Comparison of ENCODE assay signal across 22 cellular contexts in the genomic region with DNA sequence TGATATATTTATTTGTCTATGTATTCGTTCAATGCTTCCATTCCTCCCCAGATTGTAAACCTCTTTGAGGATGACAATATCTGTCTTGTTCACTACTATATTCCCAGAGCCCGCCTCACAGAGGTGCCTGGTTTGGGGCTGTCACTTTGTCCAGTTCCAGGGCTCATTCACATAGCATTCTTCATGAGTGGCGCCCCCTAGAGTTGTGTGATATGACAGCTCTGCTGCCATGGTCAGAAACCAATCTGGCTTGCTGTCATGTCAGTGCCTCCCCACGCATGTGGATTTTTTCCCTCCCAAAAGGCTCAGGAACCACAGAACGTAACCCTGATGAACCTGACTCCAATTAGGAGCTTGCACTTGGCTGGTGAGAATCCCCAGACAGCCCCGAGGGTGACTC.
DNase-seq lines count a peak whose midpoint lies in the region; ATAC-seq, FAIRE-seq and TF ChIP-seq lines count a peak whose summit lies in the region.
"Had no signal": no experiment of that assay in that cellular context is flagged by ENCODE, and none has a peak within 500 bp of the region (broad histone marks: within the 10 kb centered on the region; RNA-seq: fewer than 3 reads in every experiment).

No MANE protein-coding gene starts in this region.

- intact Hi-C loops in sciatic nerve (cut with DNase I): no loop called here

- H3K27me3 ChIP-seq in DOHH2 (ENCODE audit: control insufficient read depth, low read length) (peaks cover 10% of the 10 kb centered on the region; the same call in 1 of the 2 replicates), H1 (replicated peaks in 1 of 4; ENCODE audit: control insufficient read depth in 3 of 4, extremely low read depth in 1 of 4, insufficient read depth in 3 of 4, low read length in 3 of 4) (0 out of 7 replicates have a peak, but pooled peaks cover 0 to 3% (median 0%) of the 10 kb centered on the region in 4 experiments)
- H3K27me3 ChIP-seq: cardiac muscle cell, sigmoid colon, vagina had no signal

- no peak for TF ChIP-seq POLR2A in A549 (IDR thresholded peaks at IDR 0.05; ENCODE audit: low read length)
- TF ChIP-seq POLR2A in NB4 (IDR thresholded peaks at IDR 0.05; ENCODE audit: extremely low read depth, insufficient read length): no peak
- no peak for TF ChIP-seq POLR2A in H1 (IDR thresholded peaks at IDR 0.05; ENCODE audit: control extremely low read depth in 1 of 2, low read depth in 2 of 2, low read length in 2 of 2)

- H3K14ac ChIP-seq in H1 (ENCODE audit: insufficient read length): no peak overlapping the region

- H2AK5ac ChIP-seq in H1 (ENCODE audit: low read depth, low read length): no peak overlapping the region

- H4K91ac ChIP-seq in H1 (replicated peaks; ENCODE audit: insufficient read length, low read length): no peak overlapping the region

- 36% methylated on average over 6 of the region's 6 CpGs for WGBS in A549 (ENCODE audit: missing lambda C conversion rate)
- WGBS in H1 (ENCODE audit: extremely low coverage in 1 of 2, insufficient coverage in 1 of 2, insufficient read length in 1 of 2, insufficient replicate concordance in 2 of 2, low coverage in 1 of 2, low lambda C conversion rate in 2 of 2, missing lambda C conversion rate in 1 of 2), 2 experiments: 71% methylated on average over 6 of the region's 6 CpGs; no CpG with 5 or more reads in 1 of the 2 experiments

- H3K9me3 ChIP-seq in A549 (no peaks in the 10 kb centered on the region; the same call in 2 of the 3 replicates), DOHH2 (ENCODE audit: control insufficient read depth, insufficient read depth, low read length) (no peaks in the 10 kb centered on the region), H1 (ENCODE audit: insufficient read depth in 2 of 2, low read depth in 1 of 2, low read length in 1 of 2) (no peaks in the 10 kb centered on the region)
- H3K9me3 ChIP-seq: heart right ventricle, sigmoid colon, suprapubic skin, vagina had no signal

- H2BK120ac ChIP-seq in H1 (replicated peaks; ENCODE audit: low read depth, low read length): no peak overlapping the region

- H4K8ac ChIP-seq in H1 (ENCODE audit: extremely low read depth, insufficient read depth, low read length): no peak overlapping the region; the same call in 1 of the 2 replicates

- no peak for ATAC-seq in A549
- ATAC-seq in sciatic nerve: no peak
- ATAC-seq: heart right ventricle; left colon; natural killer cell treated with Interleukin-12 subunit alpha and Interleukin-12 subunit beta and Interleukin-15 and Interleukin-18, amount 100 ng/mL, for 72 hours; T-cell had no signal

- H4K5ac ChIP-seq in H1 (ENCODE audit: insufficient read length, low read depth, low read length): no peak overlapping the region

- no peak overlapping the region for H3K56ac ChIP-seq in H1 (replicated peaks; ENCODE audit: insufficient read length, low read depth, low read length)

- H3K18ac ChIP-seq in H1 (ENCODE audit: extremely low read depth, low read length): no peak overlapping the region

- H3K79me2 ChIP-seq in DOHH2 (ENCODE audit: control insufficient read depth, low read length) (no peaks in the 10 kb centered on the region), H1 (ENCODE audit: control insufficient read depth in 1 of 2, insufficient read depth in 2 of 2, low read length in 2 of 2) (no peaks in the 10 kb centered on the region)

- TF ChIP-seq EP300 in A549 (IDR thresholded peaks at IDR 0.05) (no peak), H1 (IDR thresholded peaks at IDR 0.05; ENCODE audit: borderline replicate concordance in 1 of 2, low read depth in 2 of 2, low read length in 2 of 2) (no peak)

- no peak for TF ChIP-seq RAD21 in A549 (conservative IDR thresholded peaks at IDR 0.05 in 1 of 2, IDR thresholded peaks at IDR 0.05 in 1 of 2)
- TF ChIP-seq RAD21 in H1 (IDR thresholded peaks at IDR 0.05 in 1 of 2, conservative IDR thresholded peaks at IDR 0.05 in 1 of 2; ENCODE audit: low read depth in 2 of 2, low read length in 2 of 2): peak; percentile 10 to 35; a peak in 2 of 4 replicates

- no peak overlapping the region for H2BK5ac ChIP-seq in H1 (ENCODE audit: low read depth, low read length)

- DNase-seq in A549 (ENCODE audit: low read depth in 1 of 2, low spot score in 1 of 2) (no peak), NB4 (ENCODE audit: low read depth) (no peak), H1 (ENCODE audit: low read depth in 1 of 2, low spot score in 2 of 2) (peak in 1 of 2 experiments; percentile 56), NCI-H1436 (lab: John Stamatoyannopoulos, UW) (no peak), sciatic nerve (ENCODE audit: low spot score) (no peak)
- DNase-seq in effector CD8-positive, alpha-beta T cell (lab: John Stamatoyannopoulos, UW): no peak
- DNase-seq: activated CD4-positive, alpha-beta T cell treated with anti-CD3 and anti-CD28 coated beads for 1 hour; anterior cingulate cortex; CD4-positive, alpha-beta memory T cell; GM23248; heart right ventricle; left colon; NCI-H2171 treated with DMSO at 0.1 percent for 48 hours; OCI-M1; SHP77 treated with DMSO at 0.1 percent for 48 hours; sigmoid colon; T-cell had no signal

- TF ChIP-seq CTCF in A549 (IDR thresholded peaks at IDR 0.05) (peak; percentile 12; the same call in 1 of the 3 replicates), DOHH2 (IDR thresholded peaks at IDR 0.05; ENCODE audit: low read depth, low read length, poor library complexity, severe bottlenecking) (peak; percentile 44), NB4 (IDR thresholded peaks at IDR 0.05; ENCODE audit: low read depth, low read length) (peak; percentile 27), H1 (IDR thresholded peaks at IDR 0.05; ENCODE audit: control extremely low read depth in 1 of 3, insufficient read depth in 1 of 3, low read depth in 1 of 3, low read length in 3 of 3) (peak; percentile 25 to 61 (median 35))

- H2BK12ac ChIP-seq in H1 (ENCODE audit: low read depth, low read length): no peak overlapping the region

- no peaks in the 10 kb centered on the region for H3K9me2 ChIP-seq in DOHH2 (replicated peaks; ENCODE audit: control insufficient read depth, low read length)

- no peaks in the 10 kb centered on the region for H4K20me1 ChIP-seq in DOHH2 (ENCODE audit: control insufficient read depth, insufficient read depth, low read depth, low read length)
- H4K20me1 ChIP-seq in H1 (replicated peaks in 1 of 2; ENCODE audit: control insufficient read depth in 1 of 2, insufficient read depth in 2 of 2, low read length in 2 of 2): no peaks in the 10 kb centered on the region

- H3K23ac ChIP-seq in H1 (ENCODE audit: insufficient read length): no peak overlapping the region

- H2AFZ ChIP-seq in H1 (ENCODE audit: low read length): no peak overlapping the region
- H2AFZ ChIP-seq: GM23248 had no signal

- H3K4me3 ChIP-seq in A549 (no peak overlapping the region), DOHH2 (ENCODE audit: low read length) (no peak overlapping the region), NB4 (ENCODE audit: low read depth, low read length) (no peak overlapping the region), H1 (ENCODE audit: extremely low read depth in 1 of 4, insufficient read depth in 2 of 4, low read depth in 3 of 4, low read length in 4 of 4) (no peak overlapping the region)
- H3K4me3 ChIP-seq: cardiac muscle cell, GM23248, heart right ventricle, sigmoid colon, suprapubic skin, vagina had no signal

- CTCF ChIA-PET in A549 (lab: Yijun Ruan, JAX) (interaction anchor here (0.9 to 2.2 kb wide), 3 partner anchors 18 to 86 kb away, joined by 3 to 6 read pairs (median 3); no protein-coding TSS in a partner anchor), H1 (lab: Charles Lee; ENCODE audit: partially characterized antibody) (interaction anchor here (0.6 to 3.2 kb wide), 18 partner anchors 9 to 465 kb away, joined by 3 to 18 read pairs (median 3); no protein-coding TSS in a partner anchor)

- no peak for FAIRE-seq in A549 (lab: Jason Lieb, UNC)
- FAIRE-seq in H1 (lab: Jason Lieb, UNC): no peak

- H3K36me3 ChIP-seq in DOHH2 (ENCODE audit: control insufficient read depth, low read length) (no peaks in the 10 kb centered on the region), H1 (ENCODE audit: control insufficient read depth in 2 of 4, insufficient read depth in 4 of 4, low read length in 3 of 4) (no peaks in the 10 kb centered on the region)
- H3K36me3 ChIP-seq: cardiac muscle cell, heart right ventricle, sigmoid colon, suprapubic skin, vagina had no signal

- H2BK20ac ChIP-seq in H1 (ENCODE audit: low read length): no peak overlapping the region

- POLR2A ChIA-PET in A549 (lab: Yijun Ruan, JAX) (no interaction called here), H1 (lab: Charles Lee; ENCODE audit: partially characterized antibody) (interaction anchor here (0.6 to 1.1 kb wide), 2 partner anchors 11 to 87 kb away, joined by 3 to 4 read pairs; no protein-coding TSS in a partner anchor)

- no peak overlapping the region for H3K9ac ChIP-seq in H1 (replicated peaks in 1 of 4; ENCODE audit: extremely low read depth in 1 of 4, low read depth in 3 of 4, low read length in 3 of 4)
- H3K9ac ChIP-seq: GM23248 had no signal

- no peak overlapping the region for H3K4ac ChIP-seq in H1 (replicated peaks; ENCODE audit: insufficient read length, low read depth, low read length)

- H3K27ac ChIP-seq in A549 (no peak overlapping the region), DOHH2 (ENCODE audit: low read depth, low read length) (no peak overlapping the region), H1 (ENCODE audit: low read depth, low read length) (no peak overlapping the region)
- H3K27ac ChIP-seq: cardiac muscle cell, GM23248, heart right ventricle, sigmoid colon, suprapubic skin, vagina had no signal

- H3K23me2 ChIP-seq in H1 (ENCODE audit: low read depth, low read length): no peaks in the 10 kb centered on the region

- no peaks in the 10 kb centered on the region for H3K79me1 ChIP-seq in H1 (ENCODE audit: low read depth, low read length)

- H3F3A ChIP-seq in DOHH2 (ENCODE audit: control insufficient read depth, insufficient read depth): no peaks in the 10 kb centered on the region

- H3K4me1 ChIP-seq in A549: no peaks in the 10 kb centered on the region
- H3K4me1 ChIP-seq in DOHH2 (ENCODE audit: control insufficient read depth, low read length): no peaks in the 10 kb centered on the region
- H3K4me1 ChIP-seq in H1 (replicated peaks in 1 of 4; ENCODE audit: control insufficient read depth in 3 of 4, insufficient read depth in 4 of 4, low read length in 3 of 4): no peaks in the 10 kb centered on the region
- H3K4me1 ChIP-seq: heart right ventricle, sigmoid colon, suprapubic skin, vagina had no signal

- H3K4me2 ChIP-seq in A549 (no peak overlapping the region), DOHH2 (ENCODE audit: low read length) (no peak overlapping the region), H1 (ENCODE audit: insufficient read depth in 1 of 2, low read depth in 2 of 2, low read length in 2 of 2) (no peak overlapping the region)

- H2BK15ac ChIP-seq in H1 (ENCODE audit: low read length): no peak overlapping the region

TF ChIP-seq in A549, 52 proteins besides CTCF, POLR2A, EP300 and RAD21 (continues in another document):
- TF ChIP-seq POLR2AphosphoS2 (conservative IDR thresholded peaks at IDR 0.05; ENCODE audit: low read length): no peak
- TF ChIP-seq NFE2L2 (conservative IDR thresholded peaks at IDR 0.05; ENCODE audit: low read length): no peak
- no peak for TF ChIP-seq MYC (IDR thresholded peaks at IDR 0.05; ENCODE audit: borderline replicate concordance, low read length)

TF ChIP-seq in H1, 55 proteins besides CTCF, POLR2A, EP300 and RAD21 (continues in another document):
- TF ChIP-seq GABPA (IDR thresholded peaks at IDR 0.05; ENCODE audit: borderline replicate concordance, insufficient read depth, low read length) (no peak), CBX5 (IDR thresholded peaks at IDR 0.05; ENCODE audit: low read depth, low read length) (no peak)
